Comparison of ENCODE assay signal across 14 cellular contexts in the genomic region with DNA sequence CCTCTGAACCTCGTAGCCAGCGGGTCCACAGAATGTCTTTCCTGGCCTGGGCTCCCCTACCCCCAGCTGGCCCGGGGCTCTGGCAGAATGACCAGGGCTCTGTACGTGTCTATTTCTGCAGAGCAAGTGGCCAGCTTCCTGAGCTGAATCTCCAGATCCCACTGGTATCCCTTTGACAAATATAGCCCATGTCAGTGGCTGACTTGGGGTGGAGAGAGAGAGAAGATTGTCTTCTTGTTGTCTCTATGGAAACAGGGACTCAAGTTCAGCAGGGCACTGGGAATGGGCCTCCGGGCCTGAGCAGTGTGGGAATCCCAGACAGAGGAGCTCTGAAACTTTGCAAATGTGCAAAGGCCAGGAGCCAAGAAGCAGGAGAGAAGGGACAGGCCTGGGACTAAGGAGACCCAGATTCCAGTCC. TPM values are rescaled to one million over a fixed set of nuclear protein-coding genes. Genes with fewer than 3 reads are reported as not detected.
DNase-seq lines count a peak whose midpoint lies in the region; ATAC-seq and TF ChIP-seq lines count a peak whose summit lies in the region.
"Had no signal": no experiment of that assay in that cellular context is flagged by ENCODE, and none has a peak within 500 bp of the region (broad histone marks: within the 10 kb centered on the region; RNA-seq: fewer than 3 reads in every experiment).

No MANE protein-coding gene starts in this region.

- no peaks in the 10 kb centered on the region for H3K9me3 ChIP-seq in stomach
- H3K9me3 ChIP-seq: ascending aorta, spleen had no signal

- peaks cover 0 to 11% (median 3%) of the 10 kb centered on the region in 4 donors for H3K4me1 ChIP-seq in stomach

- no peaks in the 10 kb centered on the region for H3K36me3 ChIP-seq in stomach
- H3K36me3 ChIP-seq: spleen had no signal

- no peaks in the 10 kb centered on the region for H3K36me3 Mint-ChIP-seq in nephron progenitor cell (ENCODE audit: low read depth)
- H3K36me3 Mint-ChIP-seq: naive thymus-derived CD8-positive, alpha-beta T cell had no signal

- H3K4me3 ChIP-seq in stomach: no peak overlapping the region
- H3K4me3 ChIP-seq: ascending aorta, GM23338, spleen had no signal

- intact Hi-C loops in Right ventricle myocardium superior (cut with DNase I) (no loop called here), stomach (cut with DNase I; ENCODE audit: low total_unique reads) (no loop called here)

- TF ChIP-seq EP300 in stomach (IDR thresholded peaks at IDR 0.05): no peak

- TF ChIP-seq POLR2A in stomach (IDR thresholded peaks at IDR 0.05): no peak

- H3K4me3 Mint-ChIP-seq in nephron progenitor cell: peak overlapping the region; percentile 28
- H3K4me3 Mint-ChIP-seq: activated CD4-positive, alpha-beta memory T cell treated with anti-CD3 and anti-CD28 coated beads, Interleukin-2, amount 10 ng/mL, durations not matched to agents 7 days and 5 days; GM23338 had no signal

- TF ChIP-seq CTCF in nephron progenitor cell (IDR thresholded peaks at IDR 0.05) (no peak), stomach (IDR thresholded peaks at IDR 0.05) (no peak)

- H3K27me3 Mint-ChIP-seq in nephron progenitor cell (ENCODE audit: low read depth, poor library complexity): peaks cover 20% of the 10 kb centered on the region
- H3K27me3 Mint-ChIP-seq: activated CD4-positive, alpha-beta memory T cell treated with anti-CD3 and anti-CD28 coated beads, Interleukin-2, amount 10 ng/mL, durations not matched to agents 7 days and 5 days had no signal

- 52 to 66% (median 58%) methylated on average over 5 of the region's 5 CpGs for WGBS in stomach, 5 donors

- no peaks in the 10 kb centered on the region for H3K9me3 Mint-ChIP-seq in nephron progenitor cell
- H3K9me3 Mint-ChIP-seq: activated CD4-positive, alpha-beta memory T cell treated with anti-CD3 and anti-CD28 coated beads, Interleukin-2, amount 10 ng/mL, durations not matched to agents 7 days and 5 days; GM23338; naive thymus-derived CD8-positive, alpha-beta T cell had no signal

- ATAC-seq in Right ventricle myocardium superior (ENCODE audit: poor library complexity): peak; percentile 76
- ATAC-seq in GM19351 (IDR thresholded peaks at IDR 0.05; ENCODE audit: unreplicated experiment): no peak
- no peak for ATAC-seq in GM19023 (IDR thresholded peaks at IDR 0.05; ENCODE audit: unreplicated experiment)
- ATAC-seq: naive thymus-derived CD8-positive, alpha-beta T cell had no signal

- H3K4me1 Mint-ChIP-seq in nephron progenitor cell: peaks cover 49% of the 10 kb centered on the region
- H3K4me1 Mint-ChIP-seq: activated CD4-positive, alpha-beta memory T cell treated with anti-CD3 and anti-CD28 coated beads, Interleukin-2, amount 10 ng/mL, durations not matched to agents 7 days and 5 days had no signal

- DNase-seq in A172 (ENCODE audit: low spot score) (peak; percentile 49), M059J (ENCODE audit: low read depth) (peak; percentile 67), Right ventricle myocardium superior (no peak), nephron progenitor cell (no peak), stomach (no peak), amygdala (lab: John Stamatoyannopoulos, UW) (no peak)
- DNase-seq: activated CD4-positive, alpha-beta memory T cell treated with anti-CD3 and anti-CD28 coated beads, Interleukin-2, amount 10 ng/mL, durations not matched to agents 7 days and 5 days; naive thymus-derived CD8-positive, alpha-beta T cell; NCI-H2029 treated with DMSO at 0.1 percent for 48 hours; spleen had no signal

- H3K27me3 ChIP-seq in stomach: no peaks in the 10 kb centered on the region
- H3K27me3 ChIP-seq: ascending aorta had no signal

- H3K27ac Mint-ChIP-seq in nephron progenitor cell: peak overlapping the region; percentile 81
- H3K27ac Mint-ChIP-seq: activated CD4-positive, alpha-beta memory T cell treated with anti-CD3 and anti-CD28 coated beads, Interleukin-2, amount 10 ng/mL, durations not matched to agents 7 days and 5 days; GM23338 had no signal

- peak overlapping the region in 1 of 5 donors; percentile 35 for H3K27ac ChIP-seq in stomach

RNA-seq across cellular contexts. Expression of a gene that starts 33.9 kb away (rescaled TPM):
- total RNA-seq in A172 (2014; rRNA removed; shearing (Covaris generic)): 1.8 and 2.6 TPM in 2 replicates
- total RNA-seq in M059J (2014; rRNA removed; shearing (Covaris generic)): not detected in 2 replicates
- 6.2 TPM for total RNA-seq in Right ventricle myocardium superior
- total RNA-seq in stomach: 10 to 100 TPM in 4 of 5 donors, 1 to 10 TPM in 1; 5.2 to 69.6 (median 32.7) TPM
- polyA plus RNA-seq in stomach: 1 to 10 TPM; 1.8 to 5.6 (median 4.3) TPM
- total RNA-seq: activated CD4-positive, alpha-beta memory T cell treated with anti-CD3 and anti-CD28 coated beads, Interleukin-2, amount 10 ng/mL, durations not matched to agents 7 days and 5 days; naive thymus-derived CD8-positive, alpha-beta T cell had no signal
- polyA plus RNA-seq: naive thymus-derived CD8-positive, alpha-beta T cell had no signal

Comparison
In these comparisons a context has a peak if more than half of its experiments do, and no peak if none do; other contexts are left out.
1. DNase-seq: peak in A172 (single experiment) and M059J (single experiment); none in Right ventricle myocardium superior (single experiment), nephron progenitor cell (single experiment), stomach (single experiment) and amygdala (0 of 56).